ENCODE assay signal across 20 cellular contexts in genomic region chr5:105392122-105392709, GRCh38.
A peak's percentile ranks its signal among the peaks of the same experiment; 100 is the strongest.
DNase-seq lines count a peak whose midpoint lies in the region; ATAC-seq and TF ChIP-seq lines count a peak whose summit lies in the region.
"Had no signal": no experiment of that assay in that cellular context is flagged by ENCODE, and none has a peak within 500 bp of the region (broad histone marks: within the 10 kb centered on the region; RNA-seq: fewer than 3 reads in every experiment).

No MANE protein-coding gene starts in this region.

- no peaks in the 10 kb centered on the region for H3K4me1 ChIP-seq in vagina
- H3K4me1 ChIP-seq: A549 had no signal

- ATAC-seq in GM21447 (IDR thresholded peaks at IDR 0.05; ENCODE audit: unreplicated experiment) (no peak), GM21515 (IDR thresholded peaks at IDR 0.05; ENCODE audit: unreplicated experiment) (no peak), HG02970 (IDR thresholded peaks at IDR 0.05; ENCODE audit: low FRiP score, unreplicated experiment) (no peak)
- ATAC-seq: A549, Panc1 had no signal

- H3K36me3 ChIP-seq in vagina, result no peaks in the 10 kb centered on the region
- H3K36me3 ChIP-seq: MG63 had no signal

- TF ChIP-seq CTCF in fibroblast of villous mesenchyme (IDR thresholded peaks at IDR 0.05; ENCODE audit: insufficient read depth, low read depth, low read length), result no peak
- TF ChIP-seq CTCF in vagina (IDR thresholded peaks at IDR 0.05), result no peak

- H3K4me3 ChIP-seq in fibroblast of villous mesenchyme (ENCODE audit: low read depth, low read length) (peak overlapping the region; percentile 57), vagina (no peak overlapping the region)
- H3K4me3 ChIP-seq: A549, MG63 had no signal

- DNase-seq in D341Med (ENCODE audit: low spot score) (peak; percentile 1), HuH-7 (ENCODE audit: low spot score) (peak; percentile 19), fibroblast of villous mesenchyme (ENCODE audit: low read depth) (no peak), posterior vena cava (ENCODE audit: low spot score) (peak; percentile 64), vagina (ENCODE audit: extremely low spot score in 2 of 2) (no peak)
- DNase-seq: AML-193; CD4-positive, CD25-positive, alpha-beta regulatory T cell; HCEC 1CT; MG63; NCI-H1105; NCI-H187 treated with DMSO at 0.1 percent for 48 hours; NCI-H446 treated with DMSO at 0.1 percent for 48 hours; NCI-H748 treated with DMSO at 0.1 percent for 48 hours; SHP77 had no signal

- no peak for TF ChIP-seq POLR2A in vagina (IDR thresholded peaks at IDR 0.05)

- no peaks in the 10 kb centered on the region for H3K27me3 ChIP-seq in vagina
- H3K27me3 ChIP-seq: MG63 had no signal

- no peaks in the 10 kb centered on the region for H3K9me3 ChIP-seq in vagina
- H3K9me3 ChIP-seq: MG63 had no signal

- intact Hi-C loops in posterior vena cava (cut with DNase I) (no loop called here), vagina (cut with DNase I) (no loop called here)

- no peak overlapping the region for H3K27ac ChIP-seq in vagina
- H3K27ac ChIP-seq: A549, KMS-11 had no signal

Comparison
In these comparisons a context has a peak if more than half of its experiments do, and no peak if none do; other contexts are left out.
1. DNase-seq: peak in D341Med (single experiment), HuH-7 (single experiment) and posterior vena cava (single experiment); none in fibroblast of villous mesenchyme (single experiment) and vagina (0 of 2).